18 cellular contexts compared by ENCODE assay signal in genomic region chr21:45085700-45086099, GRCh38. TPM values are rescaled to one million over a fixed set of nuclear protein-coding genes. Genes with fewer than 3 reads are reported as not detected.
DNase-seq lines count a peak whose midpoint lies in the region; ATAC-seq lines count a peak whose summit lies in the region.
"Had no signal": no experiment of that assay in that cellular context is flagged by ENCODE, and none has a peak within 500 bp of the region (broad histone marks: within the 10 kb centered on the region; RNA-seq: fewer than 3 reads in every experiment).

No MANE protein-coding gene starts in this region.

- H3K36me3 ChIP-seq in mesodermal cell (ENCODE audit: control insufficient read depth, insufficient read depth, low read length) = peaks cover 25% of the 10 kb centered on the region
- H3K36me3 ChIP-seq: SJCRH30 had no signal

- intact Hi-C loops in posterior vena cava (cut with DNase I) = no loop called here

- ATAC-seq in activated naive CD8-positive, alpha-beta T cell treated with anti-CD3 and anti-CD28 coated beads, Interleukin-2, amount 50 U/mL, for 24 hours = no peak
- no peak for ATAC-seq in HG02678 (IDR thresholded peaks at IDR 0.05; ENCODE audit: unreplicated experiment)
- ATAC-seq: K562 had no signal

- no peak overlapping the region for H3K4me3 Mint-ChIP-seq in activated naive CD8-positive, alpha-beta T cell
- H3K4me3 Mint-ChIP-seq in activated naive CD8-positive, alpha-beta T cell treated with anti-CD3 and anti-CD28 coated beads, Interleukin-2, amount 50 U/mL, for 24 hours = no peak overlapping the region
- no peak overlapping the region for H3K4me3 Mint-ChIP-seq in activated CD4-positive, alpha-beta memory T cell treated with anti-CD3 and anti-CD28 coated beads, Interleukin-2, amount 10 ng/mL, durations not matched to agents 7 days and 5 days
- H3K4me3 Mint-ChIP-seq: GM23338 had no signal

- no peak for DNase-seq in activated naive CD8-positive, alpha-beta T cell treated with anti-CD3 and anti-CD28 coated beads, Interleukin-2, amount 50 U/mL, for 24 hours
- DNase-seq in HPDE6-E6E7 (ENCODE audit: extremely low spot score) = peak; percentile 63
- DNase-seq in activated CD4-positive, alpha-beta memory T cell treated with anti-CD3 and anti-CD28 coated beads, Interleukin-2, amount 10 ng/mL, durations not matched to agents 7 days and 5 days = no peak
- no peak for DNase-seq in anterior cingulate cortex (lab: John Stamatoyannopoulos, UW)
- DNase-seq in posterior vena cava (ENCODE audit: low spot score) = no peak
- DNase-seq: DMS79, NCI-H1048, NCI-H1436 treated with DMSO at 0.1 percent for 48 hours, NCI-H2029 treated with DMSO at 0.1 percent for 48 hours, NCI-H446 treated with DMSO at 0.1 percent for 48 hours, OCI-M1, RPMI8226, SJCRH30 had no signal

- H3K27me3 Mint-ChIP-seq in activated naive CD8-positive, alpha-beta T cell = no peaks in the 10 kb centered on the region
- no peaks in the 10 kb centered on the region for H3K27me3 Mint-ChIP-seq in activated naive CD8-positive, alpha-beta T cell treated with anti-CD3 and anti-CD28 coated beads, Interleukin-2, amount 50 U/mL, for 24 hours
- no peaks in the 10 kb centered on the region for H3K27me3 Mint-ChIP-seq in activated CD4-positive, alpha-beta memory T cell treated with anti-CD3 and anti-CD28 coated beads, Interleukin-2, amount 10 ng/mL, durations not matched to agents 7 days and 5 days

- POLR2A ChIA-PET in activated CD4-positive, alpha-beta memory T cell treated with anti-CD3 and anti-CD28 coated beads, Interleukin-2, amount 10 ng/mL, durations not matched to agents 7 days and 5 days (lab: Charles Lee) = interaction anchor here (0.9 to 3.2 kb wide), 4 partner anchors 9 to 12 kb away, joined by 3 to 12 read pairs (median 4); partner anchors contain the start of gene ADARB1

- H3K4me1 ChIP-seq in mesodermal cell (ENCODE audit: control insufficient read depth, insufficient read depth, low read length, poor library complexity, severe bottlenecking) = peaks cover 14% of the 10 kb centered on the region
- H3K4me1 ChIP-seq: SJCRH30 had no signal

- 90 to 92% methylated on average over 5 to 6 of the region's 6 CpGs for WGBS in mesodermal cell (ENCODE audit: insufficient coverage in 2 of 2), 2 experiments

- peaks cover 8% of the 10 kb centered on the region for H3K36me3 Mint-ChIP-seq in activated naive CD8-positive, alpha-beta T cell
- peaks cover 29% of the 10 kb centered on the region for H3K36me3 Mint-ChIP-seq in activated naive CD8-positive, alpha-beta T cell treated with anti-CD3 and anti-CD28 coated beads, Interleukin-2, amount 50 U/mL, for 24 hours (ENCODE audit: low read depth)
- peaks cover 33% of the 10 kb centered on the region for H3K36me3 Mint-ChIP-seq in activated CD4-positive, alpha-beta memory T cell treated with anti-CD3 and anti-CD28 coated beads, Interleukin-2, amount 10 ng/mL, durations not matched to agents 7 days and 5 days (ENCODE audit: low read depth)

- CTCF ChIA-PET in activated CD4-positive, alpha-beta memory T cell treated with anti-CD3 and anti-CD28 coated beads, Interleukin-2, amount 10 ng/mL, durations not matched to agents 7 days and 5 days (lab: Charles Lee) = interaction anchor here (0.7 to 1.3 kb wide), 3 partner anchors 12 to 42 kb away, joined by 3 to 4 read pairs (median 3); no protein-coding TSS in a partner anchor

- peak overlapping the region; percentile 85 for H3K27ac Mint-ChIP-seq in activated naive CD8-positive, alpha-beta T cell
- H3K27ac Mint-ChIP-seq in activated naive CD8-positive, alpha-beta T cell treated with anti-CD3 and anti-CD28 coated beads, Interleukin-2, amount 50 U/mL, for 24 hours = no peak overlapping the region
- peak overlapping the region; percentile 76 for H3K27ac Mint-ChIP-seq in activated CD4-positive, alpha-beta memory T cell treated with anti-CD3 and anti-CD28 coated beads, Interleukin-2, amount 10 ng/mL, durations not matched to agents 7 days and 5 days
- H3K27ac Mint-ChIP-seq: GM23338 had no signal

- H3K4me1 Mint-ChIP-seq in activated naive CD8-positive, alpha-beta T cell (ENCODE audit: low read depth) = peaks cover 95% of the 10 kb centered on the region
- H3K4me1 Mint-ChIP-seq in activated naive CD8-positive, alpha-beta T cell treated with anti-CD3 and anti-CD28 coated beads, Interleukin-2, amount 50 U/mL, for 24 hours = peaks cover 96% of the 10 kb centered on the region
- H3K4me1 Mint-ChIP-seq in activated CD4-positive, alpha-beta memory T cell treated with anti-CD3 and anti-CD28 coated beads, Interleukin-2, amount 10 ng/mL, durations not matched to agents 7 days and 5 days = peaks cover 91% of the 10 kb centered on the region

- H3K9me3 Mint-ChIP-seq in activated naive CD8-positive, alpha-beta T cell (ENCODE audit: low read depth) = no peaks in the 10 kb centered on the region
- H3K9me3 Mint-ChIP-seq in activated naive CD8-positive, alpha-beta T cell treated with anti-CD3 and anti-CD28 coated beads, Interleukin-2, amount 50 U/mL, for 24 hours = no peaks in the 10 kb centered on the region
- H3K9me3 Mint-ChIP-seq in activated CD4-positive, alpha-beta memory T cell treated with anti-CD3 and anti-CD28 coated beads, Interleukin-2, amount 10 ng/mL, durations not matched to agents 7 days and 5 days = no peaks in the 10 kb centered on the region
- H3K9me3 Mint-ChIP-seq: GM23338 had no signal

- H3K27ac ChIP-seq in mesodermal cell (ENCODE audit: low read depth, low read length, severe bottlenecking) = peak overlapping the region; percentile 20
- H3K27ac ChIP-seq: SJCRH30 had no signal

- no peak overlapping the region for H3K4me3 ChIP-seq in mesodermal cell (ENCODE audit: extremely low read depth, insufficient read depth, low read length, poor library complexity, severe bottlenecking)
- H3K4me3 ChIP-seq: GM23338, K562, SJCRH30 had no signal

- no peaks in the 10 kb centered on the region for H3K9me3 ChIP-seq in mesodermal cell (ENCODE audit: control insufficient read depth, low read length)
- H3K9me3 ChIP-seq: SJCRH30 had no signal

RNA-seq across cellular contexts. Expression of gene ADARB1, which starts 11.3 kb away (rescaled TPM):
- 10 to 100 TPM; 59.1 to 59.6 TPM for total RNA-seq in activated CD4-positive, alpha-beta memory T cell treated with anti-CD3 and anti-CD28 coated beads, Interleukin-2, amount 10 ng/mL, durations not matched to agents 7 days and 5 days
- polyA plus RNA-seq in mesodermal cell (2013, experiment 1 of 2) = 19.3 TPM
- 22.5 TPM for polyA plus RNA-seq in mesodermal cell (2013, experiment 2 of 2)
- 10 to 100 TPM; 72.4 to 85.6 TPM for total RNA-seq in posterior vena cava
